13 cellular contexts compared by ENCODE assay signal in the genomic region with DNA sequence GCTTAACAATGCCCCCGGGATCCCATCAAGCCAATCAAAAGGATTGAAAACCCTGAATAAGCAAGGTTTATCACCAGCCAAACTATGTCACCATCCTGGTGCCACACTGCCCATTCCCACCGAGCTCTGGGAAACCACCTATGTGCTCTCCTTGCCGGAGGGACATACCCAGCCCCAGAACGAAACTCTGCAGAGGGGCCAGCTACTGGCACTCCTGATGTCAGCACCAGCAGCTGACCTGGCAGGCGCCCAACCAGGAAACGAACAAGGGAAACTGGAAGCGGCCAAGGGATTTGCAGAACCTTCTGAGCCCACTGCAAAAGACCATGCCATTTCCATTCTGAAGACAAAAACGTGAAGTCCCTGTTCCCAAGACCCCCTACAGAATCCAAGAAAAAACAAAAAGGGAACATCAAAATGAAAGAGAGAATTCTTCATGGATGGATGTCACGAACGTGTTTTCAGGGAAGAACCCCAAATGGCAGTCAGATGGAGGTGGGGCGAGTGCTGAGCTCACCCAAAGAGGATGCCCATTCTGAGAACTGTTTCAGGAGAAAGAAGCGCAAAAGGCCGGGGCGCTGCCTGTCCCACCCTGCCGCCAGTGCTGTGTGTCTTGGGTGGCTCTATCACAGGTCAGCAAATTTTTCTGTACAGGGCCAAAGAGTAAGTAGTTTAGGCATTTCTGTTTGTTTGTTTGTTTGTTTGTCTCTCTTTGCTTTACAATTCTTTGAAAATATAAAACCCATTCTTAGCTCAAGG.
DNase-seq lines count a peak whose midpoint lies in the region; FAIRE-seq and TF ChIP-seq lines count a peak whose summit lies in the region.
"Had no signal": no experiment of that assay in that cellular context is flagged by ENCODE, and none has a peak within 500 bp of the region (broad histone marks: within the 10 kb centered on the region; RNA-seq: fewer than 3 reads in every experiment).

No MANE protein-coding gene starts in this region.

- H4K91ac ChIP-seq in H1 (replicated peaks; ENCODE audit: insufficient read length, low read length) = no peak overlapping the region

- H3K56ac ChIP-seq in H1 (replicated peaks; ENCODE audit: insufficient read length, low read depth, low read length) = no peak overlapping the region

- H4K20me1 ChIP-seq in H1 (replicated peaks in 1 of 2; ENCODE audit: control insufficient read depth in 1 of 2, insufficient read depth in 2 of 2, low read length in 2 of 2) (no peaks in the 10 kb centered on the region), PC-9 (ENCODE audit: insufficient read depth) (no peaks in the 10 kb centered on the region)

- H3K4me2 ChIP-seq in H1 (ENCODE audit: insufficient read depth in 1 of 2, low read depth in 2 of 2, low read length in 2 of 2) = no peak overlapping the region
- no peak overlapping the region for H3K4me2 ChIP-seq in PC-9

- 88% methylated on average over 15 of the region's 15 CpGs; no CpG with 5 or more reads in 1 of the 2 experiments for WGBS in H1 (ENCODE audit: extremely low coverage in 1 of 2, insufficient coverage in 1 of 2, insufficient read length in 1 of 2, insufficient replicate concordance in 2 of 2, low coverage in 1 of 2, low lambda C conversion rate in 2 of 2, missing lambda C conversion rate in 1 of 2), 2 experiments
- 75 to 84% methylated on average over 15 of the region's 15 CpGs for WGBS in tibial nerve, 2 donors

- no peak overlapping the region for H2BK20ac ChIP-seq in H1 (ENCODE audit: low read length)

- H2BK120ac ChIP-seq in H1 (replicated peaks; ENCODE audit: low read depth, low read length) = no peak overlapping the region

- no peak overlapping the region for H3K4ac ChIP-seq in H1 (replicated peaks; ENCODE audit: insufficient read length, low read depth, low read length)

- TF ChIP-seq EP300 in H1 (IDR thresholded peaks at IDR 0.05; ENCODE audit: borderline replicate concordance in 1 of 2, low read depth in 2 of 2, low read length in 2 of 2) (no peak), tibial nerve (IDR thresholded peaks at IDR 0.05) (no peak)

- POLR2A ChIA-PET in H1 (lab: Charles Lee; ENCODE audit: partially characterized antibody) = no interaction called here
- POLR2A ChIA-PET in PC-9 (lab: Charles Lee; ENCODE audit: unreplicated experiment) = no interaction called here

- H4K8ac ChIP-seq in H1 (ENCODE audit: extremely low read depth, insufficient read depth, low read length) = no peak overlapping the region

- no peak overlapping the region for H3K23ac ChIP-seq in H1 (ENCODE audit: insufficient read length)

- H3K79me2 ChIP-seq in H1 (ENCODE audit: control insufficient read depth in 1 of 2, insufficient read depth in 2 of 2, low read length in 2 of 2) (no peaks in the 10 kb centered on the region), PC-9 (ENCODE audit: low read depth) (no peaks in the 10 kb centered on the region)

- H3K27me3 ChIP-seq in H1 (replicated peaks in 1 of 4; ENCODE audit: control insufficient read depth in 3 of 4, extremely low read depth in 1 of 4, insufficient read depth in 3 of 4, low read length in 3 of 4) (no peaks in the 10 kb centered on the region), tibial nerve (no peaks in the 10 kb centered on the region), PC-9 (ENCODE audit: insufficient read depth, low read depth) (no peaks in the 10 kb centered on the region)
- H3K27me3 ChIP-seq: ovary had no signal

- no peak overlapping the region for H2BK12ac ChIP-seq in H1 (ENCODE audit: low read depth, low read length)

- DNase-seq in DMS 273 (lab: John Stamatoyannopoulos, UW; ENCODE audit: unreplicated experiment) = peak; percentile 24
- no peak for DNase-seq in DMS 273 treated with DMSO at 0.1 percent for 48 hours (lab: John Stamatoyannopoulos, UW)
- no peak for DNase-seq in H1 (ENCODE audit: low read depth in 1 of 2, low spot score in 2 of 2)
- DNase-seq in mucosa of gallbladder (ENCODE audit: low spot score) = peak; percentile 54
- peak; percentile 56 to 61 for DNase-seq in tibial nerve (ENCODE audit: low spot score in 2 of 2)
- DNase-seq in SW 1271 (lab: John Stamatoyannopoulos, UW) = no peak
- no peak for DNase-seq in inferior parietal cortex (ENCODE audit: extremely low spot score)
- DNase-seq in PC-9 = no peak
- DNase-seq: activated naive CD8-positive, alpha-beta T cell treated with anti-CD3 and anti-CD28 coated beads, Interleukin-2, amount 50 U/mL, for 24 hours; foreskin fibroblast; mammary epithelial cell had no signal

- H3K14ac ChIP-seq in H1 (ENCODE audit: insufficient read length) = no peak overlapping the region

- H3K4me1 ChIP-seq in H1 (replicated peaks in 1 of 4; ENCODE audit: control insufficient read depth in 3 of 4, insufficient read depth in 4 of 4, low read length in 3 of 4) (no peaks in the 10 kb centered on the region), tibial nerve (peaks cover 0 to 31% (median 6%) of the 10 kb centered on the region in 4 donors), PC-9 (replicated peaks; ENCODE audit: insufficient read depth) (no peaks in the 10 kb centered on the region)

- no peak for FAIRE-seq in H1 (lab: Jason Lieb, UNC)

- H3K18ac ChIP-seq in H1 (ENCODE audit: extremely low read depth, low read length) = no peak overlapping the region

- H4K5ac ChIP-seq in H1 (ENCODE audit: insufficient read length, low read depth, low read length) = no peak overlapping the region

- TF ChIP-seq RAD21 in H1 (IDR thresholded peaks at IDR 0.05 in 1 of 2, conservative IDR thresholded peaks at IDR 0.05 in 1 of 2; ENCODE audit: low read depth in 2 of 2, low read length in 2 of 2) = no peak

- H3K4me3 ChIP-seq in H1 (ENCODE audit: extremely low read depth in 1 of 4, insufficient read depth in 2 of 4, low read depth in 3 of 4, low read length in 4 of 4) (no peak overlapping the region), tibial nerve (peak overlapping the region in 1 of 4 donors; percentile 2), PC-9 (no peak overlapping the region)
- H3K4me3 ChIP-seq: ovary had no signal

- no peaks in the 10 kb centered on the region for H3K79me1 ChIP-seq in H1 (ENCODE audit: low read depth, low read length)

- no peak overlapping the region for H2AK5ac ChIP-seq in H1 (ENCODE audit: low read depth, low read length)

- BruUV-seq in PC-9 (replicated peaks; lab: Mats Ljungman, UMichigan) = no TSS peak

- TF ChIP-seq POLR2A in H1 (IDR thresholded peaks at IDR 0.05; ENCODE audit: control extremely low read depth in 1 of 2, low read depth in 2 of 2, low read length in 2 of 2) = no peak
- TF ChIP-seq POLR2A in tibial nerve (IDR thresholded peaks at IDR 0.05) = no peak

- intact Hi-C loops in PC-9 (cut with micrococcal nuclease; ENCODE audit: unreplicated experiment) = no loop called here

- no peaks in the 10 kb centered on the region for H3K9me2 ChIP-seq in PC-9 (ENCODE audit: insufficient read depth)

- H3K36me3 ChIP-seq in H1 (ENCODE audit: control insufficient read depth in 2 of 4, insufficient read depth in 4 of 4, low read length in 3 of 4) (no peaks in the 10 kb centered on the region), tibial nerve (no peaks in the 10 kb centered on the region), PC-9 (ENCODE audit: low read depth) (no peaks in the 10 kb centered on the region)
- H3K36me3 ChIP-seq: ovary had no signal

- H2AFZ ChIP-seq in H1 (ENCODE audit: low read length) = 0 out of 2 replicates have a peak overlapping the region, but pooled peaks have one; percentile 45
- H2AFZ ChIP-seq in PC-9 = no peak overlapping the region

- H3K9me3 ChIP-seq in H1 (ENCODE audit: insufficient read depth in 2 of 2, low read depth in 1 of 2, low read length in 1 of 2) = no peaks in the 10 kb centered on the region
- no peaks in the 10 kb centered on the region for H3K9me3 ChIP-seq in tibial nerve
- H3K9me3 ChIP-seq in PC-9 (ENCODE audit: insufficient read depth, low read depth) = no peaks in the 10 kb centered on the region
- H3K9me3 ChIP-seq: ovary had no signal

- no peaks in the 10 kb centered on the region for H3K23me2 ChIP-seq in H1 (ENCODE audit: low read depth, low read length)

- TF ChIP-seq CTCF in H1 (IDR thresholded peaks at IDR 0.05; ENCODE audit: control extremely low read depth in 1 of 3, insufficient read depth in 1 of 3, low read depth in 1 of 3, low read length in 3 of 3) (no peak), tibial nerve (IDR thresholded peaks at IDR 0.05) (no peak), PC-9 (conservative IDR thresholded peaks at IDR 0.05) (no peak)

- H3K27ac ChIP-seq in H1 (ENCODE audit: low read depth, low read length) (no peak overlapping the region), tibial nerve (peak overlapping the region in 2 of 4 donors; percentile 9 to 60), PC-9 (no peak overlapping the region)
- H3K27ac ChIP-seq: 22Rv1, ovary had no signal

- no peak overlapping the region for H2BK5ac ChIP-seq in H1 (ENCODE audit: low read depth, low read length)

- no peaks in the 10 kb centered on the region; the same call in 1 of the 2 replicates for H3F3A ChIP-seq in PC-9 (ENCODE audit: insufficient read depth, low read depth)

- CTCF ChIA-PET in H1 (lab: Charles Lee; ENCODE audit: partially characterized antibody) (interaction anchor here (1.5 to 4.0 kb wide), 5 partner anchors 11 to 437 kb away, joined by 4 to 26 read pairs (median 10); no protein-coding TSS in a partner anchor), PC-9 (lab: Charles Lee) (interaction anchor here (0.6 kb wide), 1 partner anchor 304 kb away, joined by 3 read pairs; no protein-coding TSS in a partner anchor)

- no peak overlapping the region for H3K9ac ChIP-seq in H1 (replicated peaks in 1 of 4; ENCODE audit: extremely low read depth in 1 of 4, low read depth in 3 of 4, low read length in 3 of 4)

- no peak overlapping the region for H2BK15ac ChIP-seq in H1 (ENCODE audit: low read length)

TF ChIP-seq in H1, 55 proteins besides CTCF, POLR2A, EP300 and RAD21:
- TF ChIP-seq, protein P1, sequence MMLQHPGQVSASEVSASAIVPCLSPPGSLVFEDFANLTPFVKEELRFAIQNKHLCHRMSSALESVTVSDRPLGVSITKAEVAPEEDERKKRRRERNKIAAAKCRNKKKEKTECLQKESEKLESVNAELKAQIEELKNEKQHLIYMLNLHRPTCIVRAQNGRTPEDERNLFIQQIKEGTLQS (IDR thresholded peaks at IDR 0.05; ENCODE audit: insufficient read depth, low read depth, low read length) = no peak
- TF ChIP-seq ZNF274 (IDR thresholded peaks at IDR 0.05; ENCODE audit: borderline replicate concordance, extremely low read depth, low read length) (no peak), ASH2L (IDR thresholded peaks at IDR 0.05; ENCODE audit: low read length) (no peak), SUZ12 (IDR thresholded peaks at IDR 0.05; ENCODE audit: low read length) (no peak)
TF ChIP-seq in H1: peak in this region for 0.

Comparison
In these comparisons a context has a peak if more than half of its experiments do, and no peak if none do; other contexts are left out.
1. DNase-seq: peak in DMS 273 (single experiment), mucosa of gallbladder (single experiment) and tibial nerve (2 of 2); none in DMS 273 treated with DMSO at 0.1 percent for 48 hours (single experiment), H1 (0 of 2), SW 1271 (0 of 2), inferior parietal cortex (single experiment) and PC-9 (0 of 2).